Comparison of ENCODE assay signal across 7 cellular contexts in genomic region chr10:79337783-79338182, GRCh38. TPM values are rescaled to one million over a fixed set of nuclear protein-coding genes. Genes with fewer than 3 reads are reported as not detected.
A peak's percentile ranks its signal among the peaks of the same experiment; 100 is the strongest.
DNase-seq lines count a peak whose midpoint lies in the region; ATAC-seq, FAIRE-seq and TF ChIP-seq lines count a peak whose summit lies in the region.
"Not testable (repeated sequence)": the region's sequence is repeated elsewhere in the genome, so short reads cannot be mapped to it uniquely, and the experiment has no call there.

No MANE protein-coding gene starts in this region.

- WGBS in IMR-90 (ENCODE audit: extremely low coverage in 2 of 2, insufficient read length in 1 of 2), 2 experiments, result 100% methylated on average over 1 of the region's 7 CpGs; no CpG with 5 or more reads in 1 of the 2 experiments
- 95% methylated on average over 6 of the region's 7 CpGs for WGBS in GM12878 (ENCODE audit: insufficient coverage, insufficient replicate concordance, low lambda C conversion rate, missing lambda C conversion rate)
- WGBS in mesenchymal stem cell, result 100% methylated on average over 1 of the region's 7 CpGs

- TF ChIP-seq CTCF in GM23338 (conservative IDR thresholded peaks at IDR 0.05; ENCODE audit: low read depth in 2 of 2); IMR-90 (conservative IDR thresholded peaks at IDR 0.05; ENCODE audit: low read depth, low read length); GM12878 (IDR thresholded peaks at IDR 0.05 in 2 of 3, conservative IDR thresholded peaks at IDR 0.05 in 1 of 3; ENCODE audit: control insufficient read depth in 2 of 3, extremely low read depth in 1 of 3, insufficient read depth in 1 of 3, low read depth in 3 of 3, low read length in 3 of 3); keratinocyte (optimal IDR thresholded peaks at IDR 0.05 in 1 of 3, IDR thresholded peaks at IDR 0.05 in 1 of 3, conservative IDR thresholded peaks at IDR 0.05 in 1 of 3; ENCODE audit: extremely low read depth in 1 of 3, insufficient read depth in 2 of 3, low read length in 3 of 3): not testable (repeated sequence)

- H3K9me3 Mint-ChIP-seq in GM23338, result not testable (repeated sequence)

- H3K4me1 Mint-ChIP-seq in GM23338, result not testable (repeated sequence)

- H3K9me1 ChIP-seq in IMR-90 (ENCODE audit: insufficient read depth, low read length), result peaks cover 12% of the 10 kb centered on the region; the same call in 1 of the 2 replicates
- H3K9me1 ChIP-seq in keratinocyte (ENCODE audit: control insufficient read depth, extremely low read depth, insufficient read depth, low read length), result not testable (repeated sequence)

- in situ Hi-C loops in IMR-90 (cut with MboI; ENCODE audit: low sequenced_read_pairs); GM12878 (cut with MboI): not testable (repeated sequence)

- not testable (repeated sequence) for H3F3A ChIP-seq in GM23338 (replicated peaks; ENCODE audit: low read depth)

- not testable (repeated sequence) for H2AFZ ChIP-seq in GM23338; GM12878 (ENCODE audit: control insufficient read depth, low read depth, low read length); keratinocyte (ENCODE audit: control insufficient read depth, low read length); mesenchymal stem cell (ENCODE audit: low read depth, low read length)
- H2AFZ ChIP-seq in IMR-90 (replicated peaks; ENCODE audit: low read length, poor library complexity), result peak overlapping the region; percentile 39

- peak overlapping the region; percentile 60 for H2BK5ac ChIP-seq in IMR-90 (ENCODE audit: low read depth, low read length, poor library complexity, severe bottlenecking)
- H2BK5ac ChIP-seq in mesenchymal stem cell (ENCODE audit: low read depth, low read length, poor library complexity, severe bottlenecking), result not testable (repeated sequence)

- H3K4me1 ChIP-seq in GM23338 (ENCODE audit: insufficient read depth); IMR-90 (ENCODE audit: control insufficient read depth, insufficient read depth, low read length); GM12878 (ENCODE audit: control insufficient read depth, insufficient read depth, low read length): not testable (repeated sequence)
- H3K4me1 ChIP-seq in keratinocyte (ENCODE audit: control insufficient read depth, extremely low read depth, insufficient read depth, low read length) (peaks cover 14% of the 10 kb centered on the region), mesenchymal stem cell (ENCODE audit: control insufficient read depth, insufficient read depth, low read depth, low read length) (peaks cover 24% of the 10 kb centered on the region)

- FAIRE-seq in GM12878 (lab: Jason Lieb, UNC) (peak; percentile 23), keratinocyte (lab: Jason Lieb, UNC) (peak; percentile 83)

- not testable (repeated sequence) for H3K9me2 ChIP-seq in GM23338 (ENCODE audit: insufficient read depth)

- RAD21 ChIA-PET in GM12878 (lab: Charles Lee; ENCODE audit: unreplicated experiment), result interaction anchor here (0.9 to 1.1 kb wide), 2 partner anchors 54 to 89 kb away, joined by 3 to 4 read pairs; no protein-coding TSS in a partner anchor

- H4K8ac ChIP-seq in IMR-90 (ENCODE audit: low read depth in 2 of 2, low read length in 2 of 2), result not testable (repeated sequence)
- peak overlapping the region; percentile 31 for H4K8ac ChIP-seq in mesenchymal stem cell (ENCODE audit: low read length)

- H3K18ac ChIP-seq in IMR-90 (ENCODE audit: low read depth, low read length), result not testable (repeated sequence)
- H3K18ac ChIP-seq in mesenchymal stem cell (ENCODE audit: low read depth in 1 of 2, low read length in 2 of 2), result peak overlapping the region in 1 of 2 experiments; percentile 42

- peaks cover 16% of the 10 kb centered on the region for H3K27me3 Mint-ChIP-seq in GM23338 (ENCODE audit: insufficient read depth, low read depth, poor library complexity)

- H3K9me3 ChIP-seq in IMR-90 (ENCODE audit: control insufficient read depth, insufficient read depth, low read length); GM12878 (replicated peaks; ENCODE audit: control insufficient read depth, insufficient read depth, low read length); keratinocyte (ENCODE audit: control insufficient read depth, low read depth, low read length); mesenchymal stem cell (ENCODE audit: control insufficient read depth, low read length): not testable (repeated sequence)

- H2AK5ac ChIP-seq in IMR-90 (ENCODE audit: low read depth, low read length); mesenchymal stem cell (ENCODE audit: low read length, severe bottlenecking): not testable (repeated sequence)

- not testable (repeated sequence) for TF ChIP-seq EP300 in GM12878 (IDR thresholded peaks at IDR 0.05; ENCODE audit: borderline replicate concordance in 1 of 2, control insufficient read depth in 1 of 2, low read depth in 2 of 2, low read length in 2 of 2)

- H3K79me2 ChIP-seq in GM23338 (replicated peaks; ENCODE audit: insufficient read depth); GM12878 (ENCODE audit: control insufficient read depth, insufficient read depth, low read length); keratinocyte (ENCODE audit: control insufficient read depth, insufficient read depth, low read length): not testable (repeated sequence)

- CTCF ChIA-PET in IMR-90 (lab: Yijun Ruan, JAX); GM12878 (lab: Yijun Ruan, JAX): not testable (repeated sequence)

- DNase-seq in GM23338 (ENCODE audit: low spot score); IMR-90; GM12878 (ENCODE audit: low read depth, low spot score); keratinocyte (ENCODE audit: low read depth, low spot score); mesenchymal stem cell; substantia nigra (lab: John Stamatoyannopoulos, UW): not testable (repeated sequence)

- not testable (repeated sequence) for H3K36me3 Mint-ChIP-seq in GM23338 (ENCODE audit: low read depth)

- H3K4me3 ChIP-seq in GM23338; IMR-90 (ENCODE audit: insufficient read depth, low read depth, low read length); GM12878; keratinocyte (ENCODE audit: control insufficient read depth in 2 of 3, extremely low read depth in 1 of 3, insufficient read depth in 2 of 3, low read depth in 1 of 3, low read length in 3 of 3); mesenchymal stem cell (ENCODE audit: insufficient read depth in 1 of 2, low read depth in 1 of 2, low read length in 2 of 2): not testable (repeated sequence)

- TF ChIP-seq POLR2A in IMR-90 (IDR thresholded peaks at IDR 0.05; ENCODE audit: low read depth, low read length); GM12878 (IDR thresholded peaks at IDR 0.05; ENCODE audit: low read depth, low read length): not testable (repeated sequence)

- H3K4me3 Mint-ChIP-seq in GM23338, result not testable (repeated sequence)

- H3K27me3 ChIP-seq in GM23338 (ENCODE audit: insufficient read depth); IMR-90 (ENCODE audit: control insufficient read depth, insufficient read depth, low read length); GM12878 (replicated peaks in 1 of 2; ENCODE audit: control insufficient read depth in 2 of 2, insufficient read depth in 2 of 2, low read length in 1 of 2); keratinocyte (ENCODE audit: control insufficient read depth, extremely low read depth, insufficient read depth, low read length); mesenchymal stem cell (ENCODE audit: control insufficient read depth in 1 of 2, insufficient read depth in 1 of 2, low read length in 2 of 2): not testable (repeated sequence)

- H2BK120ac ChIP-seq in IMR-90 (ENCODE audit: low read depth, low read length), result peak overlapping the region; percentile 10; the same call in 1 of the 2 replicates
- H2BK120ac ChIP-seq in mesenchymal stem cell (ENCODE audit: low read depth, low read length), result not testable (repeated sequence)

- H4K5ac ChIP-seq in IMR-90 (ENCODE audit: low read depth, low read length), result not testable (repeated sequence)

- not testable (repeated sequence) for TF ChIP-seq RAD21 in IMR-90 (IDR thresholded peaks at IDR 0.05; ENCODE audit: low read length); GM12878 (IDR thresholded peaks at IDR 0.05; ENCODE audit: insufficient read depth, low read depth, low read length)

- H4K91ac ChIP-seq in IMR-90 (ENCODE audit: insufficient read depth, low read depth, low read length), result not testable (repeated sequence)
- H4K91ac ChIP-seq in mesenchymal stem cell (ENCODE audit: low read length), result peak overlapping the region; percentile 48

- H2BK20ac ChIP-seq in IMR-90 (ENCODE audit: low read depth, low read length), result not testable (repeated sequence)

- intact Hi-C loops in IMR-90 (cut with micrococcal nuclease); GM12878 (cut with micrococcal nuclease; ENCODE audit: unreplicated experiment): not testable (repeated sequence)

- POLR2A ChIA-PET in IMR-90 (lab: Charles Lee; ENCODE audit: unreplicated experiment); GM12878 (lab: Charles Lee): not testable (repeated sequence)

- H3K23ac ChIP-seq in IMR-90 (ENCODE audit: low read depth, low read length); mesenchymal stem cell (ENCODE audit: low read length in 2 of 2): not testable (repeated sequence)

- not testable (repeated sequence) for H2BK15ac ChIP-seq in IMR-90 (ENCODE audit: low read depth, low read length); mesenchymal stem cell (ENCODE audit: low read depth, poor library complexity, severe bottlenecking)

- H3K27ac Mint-ChIP-seq in GM23338, result not testable (repeated sequence)

- H3K79me1 ChIP-seq in IMR-90 (ENCODE audit: low read depth in 1 of 2, low read length in 2 of 2); mesenchymal stem cell (replicated peaks; ENCODE audit: low read length, poor library complexity, severe bottlenecking): not testable (repeated sequence)

- not testable (repeated sequence) for H3K14ac ChIP-seq in IMR-90 (replicated peaks; ENCODE audit: low read depth, low read length); mesenchymal stem cell (ENCODE audit: low read length in 2 of 2)

- H3K27ac ChIP-seq in GM23338 (ENCODE audit: low read depth); IMR-90 (ENCODE audit: insufficient read depth, low read length); GM12878 (ENCODE audit: control insufficient read depth, insufficient read depth); keratinocyte (ENCODE audit: control insufficient read depth, insufficient read depth, low read length); mesenchymal stem cell (ENCODE audit: low read length, poor library complexity, severe bottlenecking): not testable (repeated sequence)
- H3K27ac ChIP-seq in cingulate gyrus (ENCODE audit: low read depth, low read length) (peak overlapping the region; percentile 32), substantia nigra (ENCODE audit: low read depth, low read length, poor library complexity, severe bottlenecking) (peak overlapping the region; percentile 99)

- not testable (repeated sequence) for ATAC-seq in GM23338; IMR-90 (ENCODE audit: low read depth); GM12878

- H4K20me1 ChIP-seq in GM23338 (replicated peaks; ENCODE audit: insufficient read depth); IMR-90 (ENCODE audit: insufficient read depth, low read length); GM12878 (ENCODE audit: control insufficient read depth, insufficient read depth); keratinocyte (ENCODE audit: control insufficient read depth, extremely low read depth, insufficient read depth, low read length): not testable (repeated sequence)

- H2BK12ac ChIP-seq in mesenchymal stem cell (ENCODE audit: low read length in 2 of 2), result not testable (repeated sequence)

- not testable (repeated sequence) for H3K36me3 ChIP-seq in GM23338 (ENCODE audit: insufficient read depth); IMR-90 (ENCODE audit: control insufficient read depth, insufficient read depth, low read length); GM12878 (ENCODE audit: control insufficient read depth in 2 of 2, insufficient read depth in 2 of 2, low read length in 1 of 2); keratinocyte (ENCODE audit: control insufficient read depth in 2 of 2, extremely low read depth in 1 of 2, insufficient read depth in 2 of 2, low read length in 2 of 2); mesenchymal stem cell (ENCODE audit: control insufficient read depth in 1 of 2, insufficient read depth in 2 of 2, low read depth in 1 of 2, low read length in 2 of 2)

- not testable (repeated sequence) for H2AK9ac ChIP-seq in IMR-90 (replicated peaks; ENCODE audit: low read depth, low read length, poor library complexity)

- not testable (repeated sequence) for BruUV-seq in IMR-90 (replicated peaks; lab: Mats Ljungman, UMichigan); GM12878 (replicated peaks; lab: Mats Ljungman, UMichigan)

- peak overlapping the region; percentile 29; the same call in 1 of the 2 replicates for H3K4ac ChIP-seq in IMR-90 (ENCODE audit: low read depth, low read length)
- not testable (repeated sequence) for H3K4ac ChIP-seq in mesenchymal stem cell (ENCODE audit: low read depth in 1 of 2, low read length in 2 of 2)

- SMC1A ChIA-PET in GM12878 (lab: Charles Lee; ENCODE audit: uncharacterized antibody, unreplicated experiment), result interaction anchor here (1.3 kb wide), 1 partner anchor 10 kb away, joined by 3 read pairs; no protein-coding TSS in a partner anchor

- not testable (repeated sequence) for H3K56ac ChIP-seq in IMR-90 (ENCODE audit: extremely low read depth, insufficient read depth, low read length)

- H3K4me2 ChIP-seq in GM23338; IMR-90 (ENCODE audit: low read depth, low read length); GM12878 (ENCODE audit: control insufficient read depth, insufficient read depth); keratinocyte (ENCODE audit: control insufficient read depth, extremely low read depth, insufficient read depth, low read depth, low read length); mesenchymal stem cell (ENCODE audit: low read length, poor library complexity, severe bottlenecking): not testable (repeated sequence)

- not testable (repeated sequence) for H3K9ac ChIP-seq in IMR-90 (ENCODE audit: low read depth, low read length); GM12878 (ENCODE audit: control insufficient read depth, insufficient read depth, low read length); keratinocyte (ENCODE audit: control insufficient read depth, extremely low read depth, insufficient read depth, low read length); mesenchymal stem cell (ENCODE audit: low read length)

- dilution Hi-C loops in IMR-90 (cut with HindIII; ENCODE audit: low sequenced_read_pairs, unreplicated experiment); keratinocyte (cut with MboI; ENCODE audit: extremely low pct_ligation_motif_present, low sequenced_read_pairs): not testable (repeated sequence)

RNA-seq across cellular contexts. Expression of gene PPIF, which starts 9.5 kb away (rescaled TPM):
- total RNA-seq in GM23338 (2014; rRNA removed; shearing (Covaris generic)), result 42.4 and 43.6 TPM in 2 replicates
- polyA plus RNA-seq in GM23338 (2016; fragmentation: Nextera tagmentation; extraction: Ambion mirVana) (29.5 and 32.1 TPM in 2 replicates), IMR-90 (2012; rRNA removed) (127 and 130 TPM in 2 replicates), GM12878 (2011; rRNA removed) (111 and 145 TPM in 2 replicates), GM12878 (2014; fragmentation: Illumina TruSeq; extraction: Trizol) (106 and 164 TPM in 2 replicates), GM12878 (2014; fragmentation: Nextera tagmentation; extraction: Ambion mirVana) (10 to 100 TPM; 28.8 to 71.9 TPM), GM12878 (2014; rRNA removed) (127 and 129 TPM in 2 replicates), GM12878 (2016; fragmentation: Nextera tagmentation; extraction: Ambion mirVana) (100 to 1,000 TPM; 129 to 140 TPM), keratinocyte (69.1 to 124 TPM (median 71.3 TPM) in 3 replicates)
- total RNA-seq in IMR-90 (2012; rRNA removed) (29.2 and 29.7 TPM in 2 replicates), GM12878 (2014; rRNA removed) (52.1 and 52.4 TPM in 2 replicates), GM12878 (2014; rRNA removed; fragmentation: Illumina TruSeq; extraction: Trizol) (69.0 and 78.3 TPM in 2 replicates), GM12878 (2021) (162 and 180 TPM in 2 replicates)
- 113 and 150 TPM in 2 replicates for polyA plus RNA-seq in IMR-90 (2012; cell fraction: cytosol; rRNA removed)
- 205 and 248 TPM in 2 replicates for polyA plus RNA-seq in IMR-90 (2012; cell fraction: nucleus; rRNA removed; ENCODE audit: low replicate concordance)
- 73.4 and 105 TPM in 2 replicates for total RNA-seq in GM12878 (2013; cell fraction: nucleolus; rRNA removed)
- polyA plus RNA-seq in GM12878 (2011; ENCODE audit: low read depth), result 78.0 TPM
- polyA plus RNA-seq in GM12878 (2011; cell fraction: cytosol; rRNA removed), result 220 and 257 TPM in 2 replicates
- polyA plus RNA-seq in GM12878 (2011; cell fraction: nucleus; rRNA removed), result 250 and 304 TPM in 2 replicates
- polyA plus RNA-seq in GM12878 (2012), result 81.9 and 104 TPM in 2 replicates
- polyA minus RNA-seq in GM12878 (2011; rRNA and poly(A)+ RNA removed), result 132 and 134 TPM in 2 replicates
- polyA minus RNA-seq in GM12878 (2011; cell fraction: cytosol; rRNA and poly(A)+ RNA removed), result 44.8 and 52.4 TPM in 2 replicates
- polyA minus RNA-seq in GM12878 (2011; cell fraction: nucleus; rRNA and poly(A)+ RNA removed), result 114 and 180 TPM in 2 replicates
- 132 TPM for polyA plus RNA-seq in keratinocyte (2011; ENCODE audit: low read depth)
- polyA plus RNA-seq in keratinocyte (2011; cell fraction: cytosol; rRNA removed), result 97.5 and 105 TPM in 2 replicates
- 177 and 186 TPM in 2 replicates for polyA plus RNA-seq in keratinocyte (2011; cell fraction: nucleus; rRNA removed)
- 79.7 and 311 TPM in 2 replicates for polyA plus RNA-seq in keratinocyte (2012; ENCODE audit: low replicate concordance)
- 69.4 to 302 TPM (median 83.7 TPM) in 3 replicates for polyA minus RNA-seq in keratinocyte
- 61.2 TPM for polyA minus RNA-seq in keratinocyte (2011; cell fraction: cytosol; rRNA and poly(A)+ RNA removed)
- 70.6 and 70.8 TPM in 2 replicates for polyA minus RNA-seq in keratinocyte (2011; cell fraction: nucleus; rRNA and poly(A)+ RNA removed)
- polyA plus RNA-seq in mesenchymal stem cell (2013, experiment 1 of 2), result 49.4 TPM
- polyA plus RNA-seq in mesenchymal stem cell (2013, experiment 2 of 2), result 50.7 TPM
